ENCODE assay signal across 19 cellular contexts in genomic region chr13:94415484-94415883, GRCh38.
DNase-seq lines count a peak whose midpoint lies in the region; ATAC-seq and TF ChIP-seq lines count a peak whose summit lies in the region.
"Had no signal": no experiment of that assay in that cellular context is flagged by ENCODE, and none has a peak within 500 bp of the region (broad histone marks: within the 10 kb centered on the region; RNA-seq: fewer than 3 reads in every experiment).

No MANE protein-coding gene starts in this region.

- no peak for ATAC-seq in GM21717 (IDR thresholded peaks at IDR 0.05; ENCODE audit: unreplicated experiment)
- ATAC-seq: activated naive CD8-positive, alpha-beta T cell treated with anti-CD3 and anti-CD28 coated beads, Interleukin-2, amount 50 U/mL, for 24 hours; effector memory CD8-positive, alpha-beta T cell; naive thymus-derived CD8-positive, alpha-beta T cell; sciatic nerve had no signal

- no peaks in the 10 kb centered on the region for H3K27me3 ChIP-seq in WERI-Rb-1 (ENCODE audit: insufficient read depth, low read depth, severe bottlenecking)
- H3K27me3 ChIP-seq: testis had no signal

- H3K27ac ChIP-seq in WERI-Rb-1 = peak overlapping the region; percentile 91
- no peak overlapping the region for H3K27ac ChIP-seq in coronary artery
- H3K27ac ChIP-seq: parathyroid adenoma, testis had no signal

- H3K4me3 ChIP-seq in WERI-Rb-1 (ENCODE audit: low read depth, low read length) (peak overlapping the region; percentile 37), coronary artery (no peak overlapping the region)
- H3K4me3 ChIP-seq: testis had no signal

- no peaks in the 10 kb centered on the region for H3K36me3 ChIP-seq in WERI-Rb-1

- DNase-seq in DMS 273 (lab: John Stamatoyannopoulos, UW; ENCODE audit: unreplicated experiment) = peak; percentile 38
- peak; percentile 100 for DNase-seq in NCI-H1417 treated with DMSO at 0.1 percent for 48 hours (lab: John Stamatoyannopoulos, UW)
- peak; percentile 49 for DNase-seq in NCI-H2227 treated with DMSO at 0.1 percent for 48 hours (lab: John Stamatoyannopoulos, UW)
- peak; percentile 53 for DNase-seq in WERI-Rb-1
- no peak for DNase-seq in coronary artery (ENCODE audit: low spot score)
- DNase-seq in HuH-7 (ENCODE audit: low spot score) = no peak
- no peak for DNase-seq in GF-D8 (lab: John Stamatoyannopoulos, UW)
- DNase-seq: activated CD4-positive, alpha-beta T cell treated with anti-CD3 and anti-CD28 coated beads, Interleukin-2, amount 50 U/mL, for 1 hour; activated naive CD8-positive, alpha-beta T cell treated with anti-CD3 and anti-CD28 coated beads, Interleukin-2, amount 50 U/mL, for 24 hours; effector memory CD8-positive, alpha-beta T cell; H9; KBM-7; naive thymus-derived CD8-positive, alpha-beta T cell; SHP77; T-helper 1 cell; testis had no signal

- H3K9me3 ChIP-seq in WERI-Rb-1 (ENCODE audit: severe bottlenecking) = peaks cover 11% of the 10 kb centered on the region
- H3K9me3 ChIP-seq: testis had no signal

- TF ChIP-seq CTCF in WERI-Rb-1 (IDR thresholded peaks at IDR 0.05; ENCODE audit: low read depth, low read length) = no peak
- no peak for TF ChIP-seq CTCF in coronary artery (IDR thresholded peaks at IDR 0.05)

Comparison
In these comparisons a context has a peak if more than half of its experiments do, and no peak if none do; other contexts are left out.
1. DNase-seq: peak in DMS 273 (single experiment), NCI-H1417 treated with DMSO at 0.1 percent for 48 hours (single experiment), NCI-H2227 treated with DMSO at 0.1 percent for 48 hours (single experiment) and WERI-Rb-1 (single experiment); none in coronary artery (single experiment), HuH-7 (single experiment) and GF-D8 (single experiment).